In genomic region chr20:39108746-39109145, GRCh38 we compare ENCODE assay signal across 22 cellular contexts.
A peak's percentile ranks its signal among the peaks of the same experiment; 100 is the strongest.
DNase-seq lines count a peak whose midpoint lies in the region; ATAC-seq, FAIRE-seq and TF ChIP-seq lines count a peak whose summit lies in the region.
"Had no signal": no experiment of that assay in that cellular context is flagged by ENCODE, and none has a peak within 500 bp of the region (broad histone marks: within the 10 kb centered on the region; RNA-seq: fewer than 3 reads in every experiment).

No MANE protein-coding gene starts in this region.

- FAIRE-seq in astrocyte (lab: Jason Lieb, UNC), result no peak
- FAIRE-seq: A549, colon, GM18507, kidney had no signal

- DNase-seq in AG09309 (ENCODE audit: low read depth) (peak; percentile 11), HT1080 (ENCODE audit: low read depth) (peak; percentile 74), astrocyte (ENCODE audit: low read depth) (peak; percentile 20), iris pigment epithelial cell (ENCODE audit: low read depth) (peak; percentile 25), SIG-M5 (lab: John Stamatoyannopoulos, UW) (no peak)
- DNase-seq in stimulated activated CD4-positive, alpha-beta T cell treated with anti-CD3 and anti-CD28 coated beads, Interleukin-4, amount 100 ng/mL, for 1 hour, result no peak
- DNase-seq: activated CD4-positive, alpha-beta T cell treated with anti-CD3 and anti-CD28 coated beads for 48 hours; activated gamma-delta T cell; DMS153; kidney; NCI-H187 treated with DMSO at 0.1 percent for 48 hours; NCI-H524 treated with DMSO at 0.1 percent for 48 hours; OCI-M1; right cardiac atrium; uterus had no signal

- H3K9me3 Mint-ChIP-seq in astrocyte (ENCODE audit: unreplicated experiment), result peaks cover 10% of the 10 kb centered on the region

- peaks cover 12% of the 10 kb centered on the region for H3K27me3 ChIP-seq in astrocyte (ENCODE audit: insufficient read depth, low read length)
- H3K27me3 ChIP-seq: uterus had no signal

- no peaks in the 10 kb centered on the region for H3K36me3 ChIP-seq in astrocyte (ENCODE audit: insufficient read depth, low read length)
- H3K36me3 ChIP-seq: uterus had no signal

- TF ChIP-seq CTCF in AG09309 (IDR thresholded peaks at IDR 0.05; ENCODE audit: control insufficient read depth, insufficient read depth, low read depth, low read length, missing control alignments), result no peak
- TF ChIP-seq CTCF in astrocyte (IDR thresholded peaks at IDR 0.05; ENCODE audit: insufficient read depth, low read depth, low read length), result no peak

- H3K79me2 ChIP-seq in astrocyte (ENCODE audit: insufficient read depth, low read length), result no peaks in the 10 kb centered on the region

- no peaks in the 10 kb centered on the region for H4K20me1 ChIP-seq in astrocyte (ENCODE audit: insufficient read depth, low read length)

- no peak overlapping the region for H3K27ac Mint-ChIP-seq in astrocyte (ENCODE audit: unreplicated experiment)

- H3K4me3 ChIP-seq in AG09309 (ENCODE audit: control insufficient read depth, low read depth, low read length), result no peak overlapping the region
- H3K4me3 ChIP-seq in astrocyte (ENCODE audit: insufficient read depth, low read depth, low read length), result no peak overlapping the region
- H3K4me3 ChIP-seq: A549, uterus had no signal

- H3K4me2 ChIP-seq in astrocyte (ENCODE audit: low read length), result peak overlapping the region; percentile 0

- no peaks in the 10 kb centered on the region for H3K9me3 ChIP-seq in astrocyte (ENCODE audit: insufficient read depth, low read depth, low read length)
- H3K9me3 ChIP-seq: A549, uterus had no signal

- ATAC-seq in GM19455 (IDR thresholded peaks at IDR 0.05; ENCODE audit: unreplicated experiment) (no peak), HG03439 (IDR thresholded peaks at IDR 0.05; ENCODE audit: unreplicated experiment) (no peak)
- ATAC-seq: A549, right cardiac atrium, SK-N-SH treated with all-trans-retinoic acid at 6 μM for 48 hours had no signal

- peaks cover 5% of the 10 kb centered on the region for H3K4me1 Mint-ChIP-seq in astrocyte (ENCODE audit: low read depth, unreplicated experiment)

- peaks cover 10% of the 10 kb centered on the region for H3K4me1 ChIP-seq in astrocyte (ENCODE audit: insufficient read depth, low read length)
- H3K4me1 ChIP-seq: uterus had no signal

- H3K36me3 Mint-ChIP-seq in astrocyte (ENCODE audit: low read depth, unreplicated experiment), result no peaks in the 10 kb centered on the region

- no peak overlapping the region for H3K27ac ChIP-seq in astrocyte (ENCODE audit: low read depth, low read length)
- H3K27ac ChIP-seq: A549, epithelial cell of prostate, uterus had no signal

- H3K27me3 Mint-ChIP-seq in astrocyte (ENCODE audit: low read depth, unreplicated experiment), result peaks cover 13% of the 10 kb centered on the region

- H3K4me3 Mint-ChIP-seq in astrocyte (ENCODE audit: unreplicated experiment), result no peak overlapping the region

- H2AFZ ChIP-seq in astrocyte (ENCODE audit: low read depth, low read length), result no peak overlapping the region

- H3K9ac ChIP-seq in astrocyte (ENCODE audit: low read length), result no peak overlapping the region

Comparison
In these comparisons a context has a peak if more than half of its experiments do, and no peak if none do; other contexts are left out.
1. DNase-seq: peak in AG09309 (single experiment), HT1080 (single experiment), astrocyte (single experiment) and iris pigment epithelial cell (single experiment); none in SIG-M5 (single experiment) and stimulated activated CD4-positive, alpha-beta T cell treated with anti-CD3 and anti-CD28 coated beads, Interleukin-4, amount 100 ng/mL, for 1 hour (single experiment).